11 cellular contexts compared by ENCODE assay signal in the genomic region with DNA sequence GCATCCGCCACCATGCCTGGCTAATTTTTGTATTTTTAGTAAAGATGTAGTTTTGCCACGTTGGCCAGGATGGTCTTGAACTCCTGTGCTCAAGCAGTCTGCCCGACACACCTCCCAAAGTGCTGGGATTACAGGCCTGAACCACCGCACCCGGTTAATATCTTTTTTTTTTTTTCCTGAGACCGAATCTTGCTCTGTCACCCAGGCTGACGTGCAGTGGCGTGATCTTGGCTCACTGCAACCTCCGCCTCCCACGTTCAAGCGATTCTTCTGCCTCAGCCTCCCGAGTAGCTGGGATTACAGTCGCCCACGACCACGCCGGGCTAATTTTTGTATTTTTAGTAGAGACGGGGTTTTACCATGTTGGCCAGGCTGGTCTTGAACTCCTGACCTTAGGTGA. TPM values are rescaled to one million over a fixed set of nuclear protein-coding genes. Genes with fewer than 3 reads are reported as not detected.
"Had no signal": no experiment of that assay in that cellular context is flagged by ENCODE, and none has a peak within 500 bp of the region (broad histone marks: within the 10 kb centered on the region; RNA-seq: fewer than 3 reads in every experiment).

No MANE protein-coding gene starts in this region.

RNA-seq across cellular contexts. Expression of a gene that starts 7.2 kb away (rescaled TPM):
- total RNA-seq: dermis blood vessel endothelial cell, endothelial cell of umbilical vein, epithelial cell of proximal tubule, esophagus mucosa, esophagus muscularis mucosa, esophagus squamous epithelium, fibroblast of villous mesenchyme, foreskin keratinocyte, frontal cortex, gastrocnemius medialis, glomerular endothelial cell had no signal
- polyA plus RNA-seq: endothelial cell of umbilical vein, foreskin keratinocyte had no signal
